ENCODE assay signal across 25 cellular contexts in the genomic region with DNA sequence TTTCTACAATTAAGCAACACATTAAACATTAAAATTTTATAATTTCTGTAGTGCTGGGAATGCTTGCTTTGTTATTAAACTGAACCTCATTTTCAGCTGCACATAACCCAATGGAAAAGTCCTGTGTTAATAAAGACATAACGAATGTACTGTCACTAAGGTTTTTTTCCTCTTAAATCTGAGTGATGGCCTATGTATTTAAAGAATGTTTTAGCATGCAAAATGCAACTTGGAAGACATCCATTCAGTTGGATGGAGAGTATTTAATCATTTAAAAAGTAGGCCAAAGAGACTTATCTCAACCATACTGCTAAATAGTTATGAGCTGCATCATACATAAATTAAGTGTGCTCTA.
"Had no signal": no experiment of that assay in that cellular context is flagged by ENCODE, and none has a peak within 500 bp of the region (broad histone marks: within the 10 kb centered on the region; RNA-seq: fewer than 3 reads in every experiment).

No MANE protein-coding gene starts in this region.

- FAIRE-seq: islet of Langerhans had no signal

- H2AFZ ChIP-seq: parathyroid adenoma had no signal

- ATAC-seq: effector memory CD8-positive, alpha-beta T cell; heart left ventricle; sciatic nerve; stimulated activated memory B cell treated with anti-CD40 and anti-IgM and Interleukin-4, amounts not matched to agents 10 μg/mL and 1 μg/mL and 100 μg/mL, for 72 hours; stimulated activated naive CD8-positive, alpha-beta T cell treated with anti-CD3 and anti-CD28 coated beads, Interleukin-15, amount 100 ng/mL, for 72 hours; upper lobe of right lung had no signal

- H3K27ac ChIP-seq: esophagus squamous epithelium, heart left ventricle, parathyroid adenoma, prostate gland, spleen, testis, tibial nerve, upper lobe of right lung, vagina had no signal

- H3K9ac ChIP-seq: parathyroid adenoma had no signal

- H3K4me1 ChIP-seq: esophagus squamous epithelium, heart left ventricle, parathyroid adenoma, prostate gland, spleen, testis, tibial nerve, upper lobe of right lung, vagina had no signal

- H3K79me2 ChIP-seq: parathyroid adenoma had no signal

- DNase-seq: effector memory CD8-positive, alpha-beta T cell; esophagus squamous epithelium; foreskin melanocyte; heart left ventricle; hippocampal formation; kidney glomerular epithelial cell; mesendoderm; naive B cell; retina; spleen; stimulated activated CD4-positive, alpha-beta T cell treated with anti-CD3 and anti-CD28 coated beads, Interleukin-15, amount 100 ng/mL, for 24 hours; stimulated activated CD4-positive, alpha-beta T cell treated with anti-CD3 and anti-CD28 coated beads, Interleukin-1b, Interleukin-23, amount 100 ng/mL, for 48 hours; stimulated activated CD4-positive, alpha-beta T cell treated with anti-CD3 and anti-CD28 coated beads, Interleukin-4, amount 100 ng/mL, for 24 hours; stimulated activated naive CD8-positive, alpha-beta T cell treated with anti-CD3 and anti-CD28 coated beads, Interleukin-15, amount 100 ng/mL, for 72 hours; testis; upper lobe of right lung had no signal

- H3K4me3 Mint-ChIP-seq: dendritic cell treated with granulocyte-macrophage colony-stimulating factor and Interleukin-4, amounts not matched to agents 40 ng/mL and 50 ng/mL, for 4 days; effector memory CD8-positive, alpha-beta T cell; naive B cell; nephron; stimulated activated memory B cell treated with anti-CD40 and anti-IgM and Interleukin-4, amounts not matched to agents 10 μg/mL and 1 μg/mL and 100 μg/mL, for 72 hours; stimulated activated naive CD8-positive, alpha-beta T cell treated with anti-CD3 and anti-CD28 coated beads, Interleukin-15, amount 100 ng/mL, for 72 hours had no signal

- H3K27me3 Mint-ChIP-seq: dendritic cell treated with granulocyte-macrophage colony-stimulating factor and Interleukin-4, amounts not matched to agents 40 ng/mL and 50 ng/mL, for 4 days had no signal

- H3K4me3 ChIP-seq: esophagus squamous epithelium, heart left ventricle, prostate gland, spleen, testis, tibial nerve, upper lobe of right lung, vagina had no signal

- H3K9me3 ChIP-seq: esophagus squamous epithelium, heart left ventricle, prostate gland, spleen, testis, tibial nerve, upper lobe of right lung, vagina had no signal

- H3K36me3 Mint-ChIP-seq: naive B cell; stimulated activated memory B cell treated with anti-CD40 and anti-IgM and Interleukin-4, amounts not matched to agents 10 μg/mL and 1 μg/mL and 100 μg/mL, for 72 hours had no signal

- H3K4me1 Mint-ChIP-seq: naive B cell; nephron; stimulated activated naive CD8-positive, alpha-beta T cell treated with anti-CD3 and anti-CD28 coated beads, Interleukin-15, amount 100 ng/mL, for 72 hours had no signal

- H3K27ac Mint-ChIP-seq: dendritic cell treated with granulocyte-macrophage colony-stimulating factor and Interleukin-4, amounts not matched to agents 40 ng/mL and 50 ng/mL, for 4 days; effector memory CD8-positive, alpha-beta T cell; naive B cell; stimulated activated memory B cell treated with anti-CD40 and anti-IgM and Interleukin-4, amounts not matched to agents 10 μg/mL and 1 μg/mL and 100 μg/mL, for 72 hours; stimulated activated naive CD8-positive, alpha-beta T cell treated with anti-CD3 and anti-CD28 coated beads, Interleukin-15, amount 100 ng/mL, for 72 hours had no signal

- H3K27me3 ChIP-seq: esophagus squamous epithelium, heart left ventricle, spleen, testis, tibial nerve, upper lobe of right lung, vagina had no signal

- H3K36me3 ChIP-seq: esophagus squamous epithelium, heart left ventricle, prostate gland, spleen, tibial nerve, upper lobe of right lung, vagina had no signal
